In genomic region chr1:235011599-235012435, GRCh38 we compare ENCODE assay signal across 1 cellular context.
TF ChIP-seq lines count a peak whose summit lies in the region.

No MANE protein-coding gene starts in this region.

TF ChIP-seq in K562, 482 proteins besides CTCF, POLR2A, EP300 and RAD21 (continued from another document):
- TF ChIP-seq, protein P1, sequence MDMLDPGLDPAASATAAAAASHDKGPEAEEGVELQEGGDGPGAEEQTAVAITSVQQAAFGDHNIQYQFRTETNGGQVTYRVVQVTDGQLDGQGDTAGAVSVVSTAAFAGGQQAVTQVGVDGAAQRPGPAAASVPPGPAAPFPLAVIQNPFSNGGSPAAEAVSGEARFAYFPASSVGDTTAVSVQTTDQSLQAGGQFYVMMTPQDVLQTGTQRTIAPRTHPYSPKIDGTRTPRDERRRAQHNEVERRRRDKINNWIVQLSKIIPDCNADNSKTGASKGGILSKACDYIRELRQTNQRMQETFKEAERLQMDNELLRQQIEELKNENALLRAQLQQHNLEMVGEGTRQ (CRISPR knock-in tag; IDR thresholded peaks at IDR 0.05), result no peak
- TF ChIP-seq PURB (CRISPR knock-in tag; IDR thresholded peaks at IDR 0.05; ENCODE audit: low read depth) (no peak), TRIM28 (IDR thresholded peaks at IDR 0.05) (no peak), KLF16 (IDR thresholded peaks at IDR 0.05) (0 out of 2 replicates have a peak, but pooled peaks have one; percentile 52), PBX2 (CRISPR knock-in tag; IDR thresholded peaks at IDR 0.05; ENCODE audit: low read depth) (no peak), PBX2 (tag; conservative IDR thresholded peaks at IDR 0.05; ENCODE audit: low read depth) (peak; percentile 65), NCOA1 (IDR thresholded peaks at IDR 0.05; ENCODE audit: low read depth) (peak; percentile 22; the same call in 1 of the 2 replicates), CHAMP1 (IDR thresholded peaks at IDR 0.05) (no peak), ZNF12 (CRISPR knock-in tag; IDR thresholded peaks at IDR 0.05) (no peak), NR2C2 (CRISPR knock-in tag; IDR thresholded peaks at IDR 0.05) (peak; percentile 83), NR2C2 (tag; IDR thresholded peaks at IDR 0.05) (peak; percentile 55), KDM1A (IDR thresholded peaks at IDR 0.05) (peak; percentile 84 to 85), CTBP1 (IDR thresholded peaks at IDR 0.05; ENCODE audit: borderline replicate concordance) (peak; percentile 100), CHCHD3 (CRISPR knock-in tag; IDR thresholded peaks at IDR 0.05) (no peak), SNIP1 (IDR thresholded peaks at IDR 0.05; ENCODE audit: low read depth) (no peak), HDGF (IDR thresholded peaks at IDR 0.05) (no peak), ZBTB33 (CRISPR knock-in tag; IDR thresholded peaks at IDR 0.05) (0 out of 2 replicates have a peak, but pooled peaks have one; percentile 30), ZNF444 (CRISPR knock-in tag; IDR thresholded peaks at IDR 0.05) (0 out of 2 replicates have a peak, but pooled peaks have one; percentile 53)
- TF ChIP-seq, protein P2, sequence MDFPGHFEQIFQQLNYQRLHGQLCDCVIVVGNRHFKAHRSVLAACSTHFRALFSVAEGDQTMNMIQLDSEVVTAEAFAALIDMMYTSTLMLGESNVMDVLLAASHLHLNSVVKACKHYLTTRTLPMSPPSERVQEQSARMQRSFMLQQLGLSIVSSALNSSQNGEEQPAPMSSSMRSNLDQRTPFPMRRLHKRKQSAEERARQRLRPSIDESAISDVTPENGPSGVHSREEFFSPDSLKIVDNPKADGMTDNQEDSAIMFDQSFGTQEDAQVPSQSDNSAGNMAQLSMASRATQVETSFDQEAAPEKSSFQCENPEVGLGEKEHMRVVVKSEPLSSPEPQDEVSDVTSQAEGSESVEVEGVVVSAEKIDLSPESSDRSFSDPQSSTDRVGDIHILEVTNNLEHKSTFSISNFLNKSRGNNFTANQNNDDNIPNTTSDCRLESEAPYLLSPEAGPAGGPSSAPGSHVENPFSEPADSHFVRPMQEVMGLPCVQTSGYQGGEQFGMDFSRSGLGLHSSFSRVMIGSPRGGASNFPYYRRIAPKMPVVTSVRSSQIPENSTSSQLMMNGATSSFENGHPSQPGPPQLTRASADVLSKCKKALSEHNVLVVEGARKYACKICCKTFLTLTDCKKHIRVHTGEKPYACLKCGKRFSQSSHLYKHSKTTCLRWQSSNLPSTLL (IDR thresholded peaks at IDR 0.05), result no peak
- TF ChIP-seq, protein P3, sequence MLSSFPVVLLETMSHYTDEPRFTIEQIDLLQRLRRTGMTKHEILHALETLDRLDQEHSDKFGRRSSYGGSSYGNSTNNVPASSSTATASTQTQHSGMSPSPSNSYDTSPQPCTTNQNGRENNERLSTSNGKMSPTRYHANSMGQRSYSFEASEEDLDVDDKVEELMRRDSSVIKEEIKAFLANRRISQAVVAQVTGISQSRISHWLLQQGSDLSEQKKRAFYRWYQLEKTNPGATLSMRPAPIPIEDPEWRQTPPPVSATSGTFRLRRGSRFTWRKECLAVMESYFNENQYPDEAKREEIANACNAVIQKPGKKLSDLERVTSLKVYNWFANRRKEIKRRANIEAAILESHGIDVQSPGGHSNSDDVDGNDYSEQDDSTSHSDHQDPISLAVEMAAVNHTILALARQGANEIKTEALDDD (IDR thresholded peaks at IDR 0.05), result peak; percentile 56; the same call in 1 of the 2 replicates
